Comparison of ENCODE assay signal across 27 cellular contexts in the genomic region with DNA sequence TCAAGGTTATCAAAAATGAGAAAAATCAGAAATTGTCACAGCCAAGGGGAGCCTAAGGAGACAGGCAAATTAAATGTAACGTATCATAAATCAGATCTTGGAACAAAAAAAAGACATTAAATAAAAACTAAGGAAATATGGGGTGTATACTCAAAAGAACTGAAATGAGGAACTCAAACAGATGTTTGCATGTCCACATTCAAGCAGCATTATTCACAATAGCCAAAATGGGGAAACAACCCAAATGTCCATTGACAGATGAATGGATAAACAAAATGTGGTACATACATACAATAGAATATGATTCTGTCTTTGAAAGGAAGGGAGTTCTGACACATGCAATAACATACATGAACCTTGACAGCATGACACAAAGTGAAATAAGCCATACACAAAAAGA.
"Had no signal": no experiment of that assay in that cellular context is flagged by ENCODE, and none has a peak within 500 bp of the region (broad histone marks: within the 10 kb centered on the region; RNA-seq: fewer than 3 reads in every experiment).

No MANE protein-coding gene starts in this region.

- H3K27me3 Mint-ChIP-seq: activated naive CD8-positive, alpha-beta T cell had no signal

- DNase-seq: activated CD4-positive, alpha-beta T cell treated with anti-CD3 and anti-CD28 coated beads for 4 hours; activated CD4-positive, alpha-beta T cell treated with anti-CD3 and anti-CD28 coated beads, Interleukin-2, amount 50 U/mL, for 4 hours; activated naive CD4-positive, alpha-beta T cell treated with Interleukin-2 at 50 U/mL for 16 hours; activated T-cell treated with anti-CD3 and anti-CD28 coated beads for 4 hours; activated T-cell treated with anti-CD3 and anti-CD28 coated beads, Interleukin-2, amount 50 U/mL, for 72 hours; anterior cingulate cortex; effector CD8-positive, alpha-beta T cell; esophagus squamous epithelium; foreskin melanocyte; left ventricle myocardium superior; nephron progenitor cell; nucleus accumbens; psoas muscle; stimulated activated CD4-positive, alpha-beta T cell treated with anti-CD3 and anti-CD28 coated beads, Interleukin-2, amount 100 ng/mL, for 24 hours; stimulated activated naive CD4-positive, alpha-beta T cell; T-helper 2 cell had no signal

- H3K36me3 ChIP-seq: esophagus squamous epithelium, suprapubic skin, tibial nerve had no signal

- H3K79me2 ChIP-seq: parathyroid adenoma had no signal

- H3K9me3 Mint-ChIP-seq: nephron progenitor cell had no signal

- H3K9ac ChIP-seq: parathyroid adenoma had no signal

- H3K4me3 ChIP-seq: esophagus squamous epithelium, psoas muscle, smooth muscle cell, suprapubic skin, tibial nerve had no signal

- H3K27ac ChIP-seq: epithelial cell of prostate, esophagus squamous epithelium, parathyroid adenoma, psoas muscle, suprapubic skin, tibial nerve, VCaP had no signal

- H3K27me3 ChIP-seq: esophagus squamous epithelium, suprapubic skin, tibial nerve had no signal

- FAIRE-seq: bronchial epithelial cell, colon, endometrium, islet of Langerhans had no signal

- H3K4me3 Mint-ChIP-seq: activated naive CD8-positive, alpha-beta T cell; activated T-cell treated with anti-CD3 and anti-CD28 coated beads, Interleukin-2, amount 50 U/mL, for 72 hours; nephron progenitor cell had no signal

- H2AFZ ChIP-seq: parathyroid adenoma had no signal

- H3K4me1 ChIP-seq: esophagus squamous epithelium, parathyroid adenoma, psoas muscle, suprapubic skin had no signal

- ATAC-seq: activated T-cell treated with anti-CD3 and anti-CD28 coated beads, Interleukin-2, amount 50 U/mL, for 72 hours; left ventricle myocardium superior; psoas muscle had no signal

- H3K9me3 ChIP-seq: esophagus squamous epithelium, psoas muscle, suprapubic skin, tibial nerve had no signal

- H3K27ac Mint-ChIP-seq: activated naive CD8-positive, alpha-beta T cell; activated T-cell treated with anti-CD3 and anti-CD28 coated beads, Interleukin-2, amount 50 U/mL, for 72 hours had no signal

- H3K4me2 ChIP-seq: smooth muscle cell had no signal
